In genomic region chr16:89706446-89707260, GRCh38 we compare ENCODE assay signal across 12 cellular contexts. TPM values are rescaled to one million over a fixed set of nuclear protein-coding genes. Genes with fewer than 3 reads are reported as not detected.
A peak's percentile ranks its signal among the peaks of the same experiment; 100 is the strongest.
DNase-seq lines count a peak whose midpoint lies in the region; ATAC-seq, FAIRE-seq and TF ChIP-seq lines count a peak whose summit lies in the region.
"Had no signal": no experiment of that assay in that cellular context is flagged by ENCODE, and none has a peak within 500 bp of the region (broad histone marks: within the 10 kb centered on the region; RNA-seq: fewer than 3 reads in every experiment).

No MANE protein-coding gene starts in this region.

- H3K18ac ChIP-seq in mesenchymal stem cell (ENCODE audit: low read depth in 1 of 2, low read length in 2 of 2): no peak overlapping the region

- intact Hi-C loops in activated T-helper 2 cell treated with anti-CD3 and anti-CD28 coated beads, Interferon-gamma antibody, Interleukin-2, Interleukin-4, amounts not matched to agents 10 μg/mL and 5 μg/mL and 100 μg/mL, durations not matched to agents 14 hours and 24 hours and 36 hours (cut with micrococcal nuclease): loop anchor here (1.0 to 2.0 kb wide), 2 partner anchors 86 to 154 kb away; no protein-coding TSS in a partner anchor

- H3K9me3 ChIP-seq in BE2C (no peaks in the 10 kb centered on the region), HUES48 (ENCODE audit: control insufficient read depth, insufficient read depth, low read length) (no peaks in the 10 kb centered on the region), adipocyte (ENCODE audit: control insufficient read depth, low read length) (no peaks in the 10 kb centered on the region), mesenchymal stem cell (ENCODE audit: control insufficient read depth, low read length) (no peaks in the 10 kb centered on the region)
- H3K9me3 ChIP-seq: left ventricle myocardium inferior, transverse colon had no signal

- peaks cover 3% of the 10 kb centered on the region; the same call in 1 of the 2 replicates for H3K4me1 ChIP-seq in BE2C
- H3K4me1 ChIP-seq in HUES48 (ENCODE audit: control insufficient read depth, insufficient read depth, low read length): peaks cover 8% of the 10 kb centered on the region; the same call in 1 of the 2 replicates
- H3K4me1 ChIP-seq in adipocyte (ENCODE audit: control insufficient read depth, insufficient read depth, low read length): no peaks in the 10 kb centered on the region
- peaks cover 22% of the 10 kb centered on the region for H3K4me1 ChIP-seq in mesenchymal stem cell (ENCODE audit: control insufficient read depth, insufficient read depth, low read depth, low read length)

- no peak for TF ChIP-seq CTCF in BE2C (IDR thresholded peaks at IDR 0.05; ENCODE audit: low read depth, low read length)

- H3K36me3 ChIP-seq in BE2C (no peaks in the 10 kb centered on the region), HUES48 (ENCODE audit: control insufficient read depth, insufficient read depth, low read length) (no peaks in the 10 kb centered on the region), adipocyte (ENCODE audit: control insufficient read depth, insufficient read depth, low read length, severe bottlenecking) (peaks cover 11% of the 10 kb centered on the region), mesenchymal stem cell (ENCODE audit: control insufficient read depth in 1 of 2, insufficient read depth in 2 of 2, low read depth in 1 of 2, low read length in 2 of 2) (peaks cover 19 to 43% of the 10 kb centered on the region in 2 experiments)
- H3K36me3 ChIP-seq: left ventricle myocardium inferior, transverse colon had no signal

- no peak overlapping the region for H3K9ac ChIP-seq in HUES48 (ENCODE audit: low read depth, low read length)
- H3K9ac ChIP-seq in adipocyte (ENCODE audit: low read length): peak overlapping the region; percentile 68
- H3K9ac ChIP-seq in mesenchymal stem cell (ENCODE audit: low read length): peak overlapping the region; percentile 59

- ATAC-seq in GM21723 (IDR thresholded peaks at IDR 0.05; ENCODE audit: unreplicated experiment): no peak

- no peak for TF ChIP-seq POLR2A in GM12892 (IDR thresholded peaks at IDR 0.05; ENCODE audit: low read depth, low read length)

- no peak overlapping the region for H2BK12ac ChIP-seq in mesenchymal stem cell (ENCODE audit: low read length in 2 of 2)

- H3K4me1 Mint-ChIP-seq in activated T-helper 2 cell treated with anti-CD3 and anti-CD28 coated beads, Interferon-gamma antibody, Interleukin-2, Interleukin-4, amounts not matched to agents 10 μg/mL and 5 μg/mL and 100 μg/mL, durations not matched to agents 14 hours and 24 hours and 36 hours (ENCODE audit: low read depth): peaks cover 9% of the 10 kb centered on the region

- no peak overlapping the region for H2BK15ac ChIP-seq in mesenchymal stem cell (ENCODE audit: low read depth, poor library complexity, severe bottlenecking)

- H3K27ac Mint-ChIP-seq in activated T-helper 2 cell treated with anti-CD3 and anti-CD28 coated beads, Interferon-gamma antibody, Interleukin-2, Interleukin-4, amounts not matched to agents 10 μg/mL and 5 μg/mL and 100 μg/mL, durations not matched to agents 14 hours and 24 hours and 36 hours: no peak overlapping the region

- H3K4ac ChIP-seq in mesenchymal stem cell (ENCODE audit: low read depth in 1 of 2, low read length in 2 of 2): no peak overlapping the region

- no peak overlapping the region for H3K4me3 Mint-ChIP-seq in activated T-helper 2 cell treated with anti-CD3 and anti-CD28 coated beads, Interferon-gamma antibody, Interleukin-2, Interleukin-4, amounts not matched to agents 10 μg/mL and 5 μg/mL and 100 μg/mL, durations not matched to agents 14 hours and 24 hours and 36 hours (ENCODE audit: low read depth)

- H3K14ac ChIP-seq in mesenchymal stem cell (ENCODE audit: low read length in 2 of 2): no peak overlapping the region

- no peak overlapping the region for H3K27ac ChIP-seq in HUES48 (ENCODE audit: low read depth, low read length)
- H3K27ac ChIP-seq in mesenchymal stem cell (ENCODE audit: low read length, poor library complexity, severe bottlenecking): no peak overlapping the region
- H3K27ac ChIP-seq: left ventricle myocardium inferior, transverse colon had no signal

- H3K4me2 ChIP-seq in mesenchymal stem cell (ENCODE audit: low read length, poor library complexity, severe bottlenecking): no peak overlapping the region
- H3K4me2 ChIP-seq: smooth muscle cell had no signal

- no peak overlapping the region for H2BK5ac ChIP-seq in mesenchymal stem cell (ENCODE audit: low read depth, low read length, poor library complexity, severe bottlenecking)

- H3K36me3 Mint-ChIP-seq in activated T-helper 2 cell treated with anti-CD3 and anti-CD28 coated beads, Interferon-gamma antibody, Interleukin-2, Interleukin-4, amounts not matched to agents 10 μg/mL and 5 μg/mL and 100 μg/mL, durations not matched to agents 14 hours and 24 hours and 36 hours (ENCODE audit: low read depth): no peaks in the 10 kb centered on the region

- no peak overlapping the region for H4K91ac ChIP-seq in mesenchymal stem cell (ENCODE audit: low read length)

- no peak overlapping the region for H4K8ac ChIP-seq in mesenchymal stem cell (ENCODE audit: low read length)

- no peak overlapping the region for H3K23ac ChIP-seq in mesenchymal stem cell (ENCODE audit: low read length in 2 of 2)

- H3K27me3 ChIP-seq in BE2C (no peaks in the 10 kb centered on the region), HUES48 (ENCODE audit: control insufficient read depth, insufficient read depth, low read length) (peaks cover 17% of the 10 kb centered on the region), adipocyte (replicated peaks; ENCODE audit: control insufficient read depth, insufficient read depth, low read length) (no peaks in the 10 kb centered on the region), mesenchymal stem cell (ENCODE audit: control insufficient read depth in 1 of 2, insufficient read depth in 1 of 2, low read length in 2 of 2) (peaks cover 0 to 13% of the 10 kb centered on the region in 2 experiments)
- H3K27me3 ChIP-seq: transverse colon had no signal

- H3K79me1 ChIP-seq in mesenchymal stem cell (replicated peaks; ENCODE audit: low read length, poor library complexity, severe bottlenecking): no peaks in the 10 kb centered on the region

- DNase-seq in BE2C (no peak), adipocyte (ENCODE audit: low read depth) (no peak), mesenchymal stem cell (no peak), GM12892 (ENCODE audit: insufficient read length) (no peak)
- DNase-seq in stimulated activated CD4-positive, alpha-beta T cell treated with anti-CD3 and anti-CD28 coated beads, Interleukin-1b, Interleukin-23, amount 100 ng/mL, for 48 hours: no peak
- DNase-seq in activated T-helper 2 cell treated with anti-CD3 and anti-CD28 coated beads, Interferon-gamma antibody, Interleukin-2, Interleukin-4, amounts not matched to agents 10 μg/mL and 5 μg/mL and 100 μg/mL, durations not matched to agents 14 hours and 24 hours and 36 hours (ENCODE audit: low spot score): no peak

- no peak overlapping the region for H2AK5ac ChIP-seq in mesenchymal stem cell (ENCODE audit: low read length, severe bottlenecking)

- H3K27me3 Mint-ChIP-seq in activated T-helper 2 cell treated with anti-CD3 and anti-CD28 coated beads, Interferon-gamma antibody, Interleukin-2, Interleukin-4, amounts not matched to agents 10 μg/mL and 5 μg/mL and 100 μg/mL, durations not matched to agents 14 hours and 24 hours and 36 hours (ENCODE audit: low read depth): no peaks in the 10 kb centered on the region

- no peak for FAIRE-seq in GM12892 (lab: Jason Lieb, UNC)
- FAIRE-seq: endometrium had no signal

- H2AFZ ChIP-seq in mesenchymal stem cell (ENCODE audit: low read depth, low read length): no peak overlapping the region

- peak overlapping the region; percentile 35 for H3K4me3 ChIP-seq in BE2C (ENCODE audit: low read depth, low read length)
- H3K4me3 ChIP-seq in HUES48 (ENCODE audit: low read depth, low read length): 0 out of 2 replicates have a peak overlapping the region, but pooled peaks have one; percentile 43
- H3K4me3 ChIP-seq in adipocyte (ENCODE audit: low read length): peak overlapping the region; percentile 66
- H3K4me3 ChIP-seq in mesenchymal stem cell (ENCODE audit: insufficient read depth in 1 of 2, low read depth in 1 of 2, low read length in 2 of 2): peak overlapping the region in 1 of 2 experiments; percentile 67
- H3K4me3 ChIP-seq: left ventricle myocardium inferior, smooth muscle cell, transverse colon had no signal

- H2BK120ac ChIP-seq in mesenchymal stem cell (ENCODE audit: low read depth, low read length): no peak overlapping the region

- H3K9me3 Mint-ChIP-seq in activated T-helper 2 cell treated with anti-CD3 and anti-CD28 coated beads, Interferon-gamma antibody, Interleukin-2, Interleukin-4, amounts not matched to agents 10 μg/mL and 5 μg/mL and 100 μg/mL, durations not matched to agents 14 hours and 24 hours and 36 hours: no peaks in the 10 kb centered on the region

- WGBS in mesenchymal stem cell: 88% methylated on average over 15 of the region's 15 CpGs

RNA-seq across cellular contexts. Expression of gene SPATA2L, which starts 5.1 kb away (rescaled TPM):
- 16.8 TPM for polyA plus RNA-seq in BE2C (2012; ENCODE audit: insufficient read depth, insufficient read length, low read depth)
- 6.6 TPM for polyA plus RNA-seq in mesenchymal stem cell (2013, experiment 1 of 2)
- polyA plus RNA-seq in mesenchymal stem cell (2013, experiment 2 of 2): 6.9 TPM
- 10.9 and 12.9 TPM in 2 replicates for total RNA-seq in activated T-helper 2 cell treated with anti-CD3 and anti-CD28 coated beads, Interferon-gamma antibody, Interleukin-2, Interleukin-4, amounts not matched to agents 10 μg/mL and 5 μg/mL and 100 μg/mL, durations not matched to agents 14 hours and 24 hours and 36 hours
- polyA plus RNA-seq in GM12892 (2012; ENCODE audit: missing spikeins): 1.1 TPM

RNA-seq across cellular contexts. Expression of gene VPS9D1, which starts 14.0 kb away (rescaled TPM):
- polyA plus RNA-seq in BE2C (2012; ENCODE audit: insufficient read depth, insufficient read length, low read depth): 26.0 TPM
- polyA plus RNA-seq in mesenchymal stem cell (2013, experiment 1 of 2): 17.6 TPM
- 17.7 TPM for polyA plus RNA-seq in mesenchymal stem cell (2013, experiment 2 of 2)
- total RNA-seq in activated T-helper 2 cell treated with anti-CD3 and anti-CD28 coated beads, Interferon-gamma antibody, Interleukin-2, Interleukin-4, amounts not matched to agents 10 μg/mL and 5 μg/mL and 100 μg/mL, durations not matched to agents 14 hours and 24 hours and 36 hours: 4.6 and 4.8 TPM in 2 replicates
- 2.7 TPM for polyA plus RNA-seq in GM12892 (2012; ENCODE audit: missing spikeins)

RNA-seq across cellular contexts. Expression of gene ZNF276, which starts 14.7 kb away (rescaled TPM):
- 73.7 TPM for polyA plus RNA-seq in BE2C (2012; ENCODE audit: insufficient read depth, insufficient read length, low read depth)
- 9.2 TPM for polyA plus RNA-seq in mesenchymal stem cell (2013, experiment 1 of 2)
- polyA plus RNA-seq in mesenchymal stem cell (2013, experiment 2 of 2): 7.2 TPM
- 34.4 and 35.5 TPM in 2 replicates for total RNA-seq in activated T-helper 2 cell treated with anti-CD3 and anti-CD28 coated beads, Interferon-gamma antibody, Interleukin-2, Interleukin-4, amounts not matched to agents 10 μg/mL and 5 μg/mL and 100 μg/mL, durations not matched to agents 14 hours and 24 hours and 36 hours
- 12.2 TPM for polyA plus RNA-seq in GM12892 (2012; ENCODE audit: missing spikeins)

RNA-seq across cellular contexts. Expression of gene CDK10, which starts 20.2 kb away (rescaled TPM):
- 147 TPM for polyA plus RNA-seq in BE2C (2012; ENCODE audit: insufficient read depth, insufficient read length, low read depth)
- polyA plus RNA-seq in mesenchymal stem cell (2013, experiment 1 of 2): 21.1 TPM
- 23.0 TPM for polyA plus RNA-seq in mesenchymal stem cell (2013, experiment 2 of 2)
- 95.5 and 103 TPM in 2 replicates for total RNA-seq in activated T-helper 2 cell treated with anti-CD3 and anti-CD28 coated beads, Interferon-gamma antibody, Interleukin-2, Interleukin-4, amounts not matched to agents 10 μg/mL and 5 μg/mL and 100 μg/mL, durations not matched to agents 14 hours and 24 hours and 36 hours
- polyA plus RNA-seq in GM12892 (2012; ENCODE audit: missing spikeins): 40.0 TPM

RNA-seq across cellular contexts. Expression of gene SPATA33, which starts 49.0 kb away (rescaled TPM):
- 6.1 TPM for polyA plus RNA-seq in BE2C (2012; ENCODE audit: insufficient read depth, insufficient read length, low read depth)
- 9.7 TPM for polyA plus RNA-seq in mesenchymal stem cell (2013, experiment 1 of 2)
- polyA plus RNA-seq in mesenchymal stem cell (2013, experiment 2 of 2): 8.6 TPM
- total RNA-seq in activated T-helper 2 cell treated with anti-CD3 and anti-CD28 coated beads, Interferon-gamma antibody, Interleukin-2, Interleukin-4, amounts not matched to agents 10 μg/mL and 5 μg/mL and 100 μg/mL, durations not matched to agents 14 hours and 24 hours and 36 hours: 15.5 and 16.6 TPM in 2 replicates
- 7.3 TPM for polyA plus RNA-seq in GM12892 (2012; ENCODE audit: missing spikeins)
